ENCODE assay signal across 8 cellular contexts in the genomic region with DNA sequence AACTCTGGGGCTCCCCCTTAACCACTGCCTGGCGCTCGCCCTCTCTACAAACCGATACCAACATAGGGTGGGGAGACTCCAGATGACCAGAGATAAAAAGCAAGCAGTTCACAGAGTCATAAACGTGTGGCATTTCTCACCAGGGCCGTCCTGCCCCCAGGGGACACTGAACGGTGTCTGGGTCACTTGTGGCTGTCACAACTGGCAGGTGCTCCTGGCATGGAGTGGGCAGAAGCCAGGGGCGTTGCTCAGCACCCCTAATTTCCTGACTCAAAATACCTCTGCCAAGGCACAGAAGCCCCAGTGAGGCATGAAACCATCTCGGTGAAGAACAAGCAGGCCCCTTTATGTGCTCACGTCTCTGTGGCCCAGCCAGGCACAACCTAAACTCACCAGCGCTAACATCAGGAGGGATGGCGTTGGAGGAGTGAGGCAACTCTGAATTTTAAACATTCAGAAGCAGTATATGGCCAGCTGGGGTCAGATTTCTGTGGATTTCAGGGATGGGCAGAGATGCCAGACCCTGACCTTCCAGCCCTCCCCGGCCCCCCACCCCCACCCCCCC. TPM values are rescaled to one million over a fixed set of nuclear protein-coding genes. Genes with fewer than 3 reads are reported as not detected.
A peak's percentile ranks its signal among the peaks of the same experiment; 100 is the strongest.
DNase-seq lines count a peak whose midpoint lies in the region; ATAC-seq, FAIRE-seq and TF ChIP-seq lines count a peak whose summit lies in the region.

No MANE protein-coding gene starts in this region.

- H3K4me3 Mint-ChIP-seq in naive B cell: peak overlapping the region; percentile 44 to 96 (median 85)

- H3K27me3 ChIP-seq in foreskin keratinocyte: no peaks in the 10 kb centered on the region

- H3K27me3 Mint-ChIP-seq in naive B cell: no peaks in the 10 kb centered on the region

- CTCF ChIA-PET in AG04449 (lab: Yijun Ruan, JAX): interaction anchor here (0.9 to 4.2 kb wide), 5 partner anchors 9 to 39 kb away, joined by 3 to 33 read pairs (median 5); no protein-coding TSS in a partner anchor

- DNase-seq in AG04449 (ENCODE audit: low read depth, low spot score): no peak
- no peak for DNase-seq in GM18507 (ENCODE audit: extremely low spot score, insufficient read length, low read depth)
- DNase-seq in astrocyte of the cerebellum (ENCODE audit: low read depth): no peak
- DNase-seq in naive B cell: peak; percentile 20
- DNase-seq in NCI-H1092 (lab: John Stamatoyannopoulos, UW): no peak
- no peak for DNase-seq in foreskin keratinocyte
- DNase-seq in DMS 273 (lab: John Stamatoyannopoulos, UW; ENCODE audit: unreplicated experiment): no peak

- in situ Hi-C loops in astrocyte of the cerebellum (cut with HindIII; ENCODE audit: low sequenced_read_pairs): no loop called here

- no peak for TF ChIP-seq CTCF in AG04449 (IDR thresholded peaks at IDR 0.05; ENCODE audit: insufficient read depth, low read length, missing control alignments)
- TF ChIP-seq CTCF in astrocyte of the cerebellum (IDR thresholded peaks at IDR 0.05; ENCODE audit: low read depth, low read length, missing control alignments): no peak
- TF ChIP-seq CTCF in foreskin keratinocyte (conservative IDR thresholded peaks at IDR 0.05): no peak

- peaks cover 29 to 42% (median 35%) of the 10 kb centered on the region in 3 donors for H3K4me1 Mint-ChIP-seq in naive B cell

- no peaks in the 10 kb centered on the region for H3K9me3 Mint-ChIP-seq in naive B cell

- FAIRE-seq in GM18507 (lab: Jason Lieb, UNC): peak; percentile 35

- POLR2A ChIA-PET in AG04449 (lab: Yijun Ruan, JAX): no interaction called here

- no peaks in the 10 kb centered on the region for H3K4me1 ChIP-seq in foreskin keratinocyte

- H3K36me3 Mint-ChIP-seq in naive B cell: no peaks in the 10 kb centered on the region

- ATAC-seq in naive B cell (ENCODE audit: low read depth in 2 of 2) (peak in 1 of 2 donors; percentile 47), foreskin keratinocyte (no peak), GM19023 (IDR thresholded peaks at IDR 0.05; ENCODE audit: unreplicated experiment) (no peak)

- peak overlapping the region; percentile 74 for H3K4me3 ChIP-seq in AG04449 (ENCODE audit: low read depth, low read length)
- peak overlapping the region; percentile 5 for H3K4me3 ChIP-seq in astrocyte of the cerebellum (ENCODE audit: low read depth, low read length)

- peak overlapping the region in 4 of 6 donors; percentile 5 to 89 (median 44) for H3K27ac Mint-ChIP-seq in naive B cell

- no peak overlapping the region for H3K27ac ChIP-seq in foreskin keratinocyte

RNA-seq across cellular contexts. Expression of a gene that starts 1.8 kb away (rescaled TPM):
- 10 to 100 TPM in 1 of 6 donors, 1 to 10 TPM in 4, under 1 TPM in 1; 0.41 to 13.4 (median 4.9) TPM for polyA plus RNA-seq in naive B cell (ENCODE audit: low read depth in 6 of 6)
- total RNA-seq in foreskin keratinocyte: 15.5 and 16.3 TPM in 2 replicates
- 10.0 and 11.6 TPM in 2 replicates for polyA plus RNA-seq in foreskin keratinocyte

RNA-seq across cellular contexts. Expression of a gene that starts 9.7 kb away (rescaled TPM):
- 1 to 10 TPM in 5 of 6 donors, not detected in 1; 1.2 to 3.8 (median 2.0) TPM for polyA plus RNA-seq in naive B cell (ENCODE audit: low read depth in 6 of 6)
- total RNA-seq in foreskin keratinocyte: not detected in 2 replicates
- polyA plus RNA-seq in foreskin keratinocyte: not detected in 2 replicates
